Comparison of ENCODE assay signal across 1 cellular context in genomic region chr2:17579605-17580318, GRCh38.
TF ChIP-seq lines count a peak whose summit lies in the region.

No MANE protein-coding gene starts in this region.

TF ChIP-seq in HCT116, 20 proteins besides CTCF, POLR2A, EP300 and RAD21 (continued from another document):
- TF ChIP-seq ZBTB33 (IDR thresholded peaks at IDR 0.05; ENCODE audit: extremely low read depth, insufficient replicate concordance, low read length) (no peak), CBX3 (IDR thresholded peaks at IDR 0.05; ENCODE audit: low read depth) (no peak), FOSL1 (IDR thresholded peaks at IDR 0.05; ENCODE audit: low read depth) (peak; percentile 38), SIN3A (IDR thresholded peaks at IDR 0.05; ENCODE audit: low read depth) (no peak), ELF1 (IDR thresholded peaks at IDR 0.05; ENCODE audit: borderline replicate concordance, low read depth) (no peak), CEBPB (IDR thresholded peaks at IDR 0.05; ENCODE audit: low read depth) (no peak; the same call in 1 of the 2 replicates), ZFX (IDR thresholded peaks at IDR 0.05) (no peak), POLR2AphosphoS5 (IDR thresholded peaks at IDR 0.05; ENCODE audit: low read depth, low read length) (peak; percentile 17; the same call in 1 of the 2 replicates), TCF7L2 (IDR thresholded peaks at IDR 0.05; ENCODE audit: borderline replicate concordance, extremely low read depth, insufficient read depth, insufficient read length) (peak; percentile 48), JUND (IDR thresholded peaks at IDR 0.05) (peak; percentile 63; the same call in 1 of the 2 replicates), SP1 (IDR thresholded peaks at IDR 0.05; ENCODE audit: low read depth) (peak; percentile 82), ZNF274 (IDR thresholded peaks at IDR 0.05; ENCODE audit: low read depth, low read length) (no peak), EGR1 (IDR thresholded peaks at IDR 0.05; ENCODE audit: low read depth) (no peak), EZH2phosphoT487 (IDR thresholded peaks at IDR 0.05; ENCODE audit: borderline replicate concordance) (no peak), REST (IDR thresholded peaks at IDR 0.05; ENCODE audit: low read depth) (no peak), SRF (IDR thresholded peaks at IDR 0.05; ENCODE audit: low read depth) (0 out of 2 replicates have a peak, but pooled peaks have one; percentile 33), ATF3 (IDR thresholded peaks at IDR 0.05) (no peak), YY1 (IDR thresholded peaks at IDR 0.05; ENCODE audit: extremely low read depth, insufficient replicate concordance, low read depth, low read length) (no peak), MAX (IDR thresholded peaks at IDR 0.05) (peak; percentile 35; the same call in 1 of the 2 replicates)
